ENCODE assay signal across 1 cellular context in genomic region chr13:19633340-19634128, GRCh38.
TF ChIP-seq lines count a peak whose summit lies in the region.

Gene MPHOSPH8 (plus strand): TSS chr13:19633659. CDS start chr13:19633749, 90 bp downstream.

TF ChIP-seq in HEK293, 187 proteins besides CTCF, POLR2A, EP300 and RAD21 (continued from another document and continues in another):
- TF ChIP-seq PRDM10 (tag by site-specific recombination; IDR thresholded peaks at IDR 0.05): peak; percentile 84
- TF ChIP-seq ZIC2 (tag by site-specific recombination; IDR thresholded peaks at IDR 0.05): peak; percentile 90
- TF ChIP-seq TSHZ1 (tag by site-specific recombination; IDR thresholded peaks at IDR 0.05; ENCODE audit: borderline replicate concordance): no peak
- no peak for TF ChIP-seq PRDM2 (tag by site-specific recombination; IDR thresholded peaks at IDR 0.05; ENCODE audit: borderline replicate concordance)
- TF ChIP-seq KLF10 (tag by site-specific recombination; IDR thresholded peaks at IDR 0.05): peak; percentile 63; the same call in 1 of the 2 replicates
- TF ChIP-seq ZFP69B (tag by site-specific recombination; IDR thresholded peaks at IDR 0.05): no peak
- TF ChIP-seq ZFP3 (tag by site-specific recombination; IDR thresholded peaks at IDR 0.05; ENCODE audit: low read depth): no peak
- peak; percentile 89 for TF ChIP-seq ZBTB17 (tag by site-specific recombination; IDR thresholded peaks at IDR 0.05)
- no peak for TF ChIP-seq ZNF174 (tag by site-specific recombination; IDR thresholded peaks at IDR 0.05)
- no peak for TF ChIP-seq ZNF610 (tag by site-specific recombination; IDR thresholded peaks at IDR 0.05; ENCODE audit: borderline replicate concordance)
- no peak for TF ChIP-seq ATF2 (tag by site-specific recombination; IDR thresholded peaks at IDR 0.05; ENCODE audit: low read depth)
- peak; percentile 87; the same call in 1 of the 2 replicates for TF ChIP-seq HIC1 (tag by site-specific recombination; IDR thresholded peaks at IDR 0.05)
- TF ChIP-seq ZBTB26 (tag by site-specific recombination; optimal IDR thresholded peaks at IDR 0.05): peak; percentile 77
- TF ChIP-seq ZNF501 (tag by site-specific recombination; IDR thresholded peaks at IDR 0.05): peak; percentile 66; the same call in 1 of the 2 replicates
- TF ChIP-seq ZBTB11 (tag by site-specific recombination; conservative IDR thresholded peaks at IDR 0.05; ENCODE audit: low read depth): peak; percentile 24; the same call in 1 of the 2 replicates
- no peak for TF ChIP-seq ZNF654 (tag by site-specific recombination; IDR thresholded peaks at IDR 0.05; ENCODE audit: low read depth)
- TF ChIP-seq ZBTB44 (tag by site-specific recombination; IDR thresholded peaks at IDR 0.05): no peak
- no peak for TF ChIP-seq PRDM4 (tag by site-specific recombination; IDR thresholded peaks at IDR 0.05)
- TF ChIP-seq KLF8 (tag by site-specific recombination; IDR thresholded peaks at IDR 0.05): peak; percentile 88
- no peak for TF ChIP-seq ZNF830 (tag by site-specific recombination; IDR thresholded peaks at IDR 0.05; ENCODE audit: low read depth)
- TF ChIP-seq SP2 (tag by site-specific recombination; IDR thresholded peaks at IDR 0.05): peak; percentile 95
- peak; percentile 45; the same call in 1 of the 2 replicates for TF ChIP-seq ZNF792 (tag by site-specific recombination; IDR thresholded peaks at IDR 0.05)
